Comparison of ENCODE assay signal across 8 cellular contexts in the genomic region with DNA sequence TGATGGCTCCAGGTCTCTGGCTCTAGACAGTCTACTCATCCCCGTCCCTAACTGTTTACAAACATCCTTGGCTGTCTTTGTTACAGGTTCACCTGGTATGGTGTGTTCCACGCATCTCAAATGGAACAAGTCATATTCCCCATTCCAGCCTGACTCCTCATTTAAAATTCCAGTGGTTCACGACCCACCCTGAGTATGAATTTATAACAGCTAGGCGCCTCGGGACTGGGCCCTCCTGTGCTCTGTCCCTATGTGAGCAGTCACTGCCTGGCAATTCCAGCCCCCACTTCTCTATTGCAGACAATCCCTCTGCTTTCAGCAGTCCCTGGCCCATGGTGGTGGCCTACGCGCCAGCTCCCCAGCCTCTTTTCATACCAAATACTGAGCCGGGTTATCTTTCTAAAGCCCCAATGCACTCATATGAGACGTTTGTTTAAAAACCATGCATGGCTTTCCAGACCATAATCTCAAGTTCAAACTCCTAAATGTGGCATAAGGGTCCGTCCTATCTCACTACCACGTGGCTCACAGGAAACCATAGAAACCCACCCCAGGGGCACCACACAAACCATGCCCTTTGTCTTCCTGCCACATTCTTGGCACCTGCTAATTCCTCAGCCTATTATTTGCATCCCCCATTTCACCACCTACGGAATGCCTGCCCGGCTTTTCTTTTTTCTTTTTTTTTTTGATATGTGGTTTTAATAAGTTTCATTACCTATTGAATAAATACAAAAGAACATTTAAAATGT. TPM values are rescaled to one million over a fixed set of nuclear protein-coding genes. Genes with fewer than 3 reads are reported as not detected.
DNase-seq lines count a peak whose midpoint lies in the region; ATAC-seq and TF ChIP-seq lines count a peak whose summit lies in the region.

No MANE protein-coding gene starts in this region.

- H3K36me3 ChIP-seq in CD8-positive, alpha-beta memory T cell (ENCODE audit: insufficient read depth, low read length): no peaks in the 10 kb centered on the region
- H3K36me3 ChIP-seq in ectodermal cell (ENCODE audit: control insufficient read depth, insufficient read depth, low read length) (no peaks in the 10 kb centered on the region), neural cell (ENCODE audit: insufficient read depth, low read length) (no peaks in the 10 kb centered on the region)

- no peak for ATAC-seq in GM18520 (IDR thresholded peaks at IDR 0.05; ENCODE audit: unreplicated experiment)
- ATAC-seq in HG03196 (IDR thresholded peaks at IDR 0.05; ENCODE audit: unreplicated experiment): no peak

- peaks cover 0 to 1% of the 10 kb centered on the region in 2 donors for H3K27me3 Mint-ChIP-seq in CD8-positive, alpha-beta memory T cell

- no peaks in the 10 kb centered on the region for H3F3A ChIP-seq in neural cell (ENCODE audit: insufficient read depth, low read length, poor library complexity, severe bottlenecking)

- peaks cover 0 to 5% (median 0%) of the 10 kb centered on the region in 3 donors for H3K36me3 Mint-ChIP-seq in CD8-positive, alpha-beta memory T cell

- peaks cover 3% of the 10 kb centered on the region for H3K79me2 ChIP-seq in neural cell (replicated peaks; ENCODE audit: insufficient read depth, low read length)

- POLR2A ChIA-PET in CD8-positive, alpha-beta memory T cell (lab: Charles Lee): no interaction called here

- CTCF ChIA-PET in CD8-positive, alpha-beta memory T cell (lab: Charles Lee): no interaction called here

- H4K20me1 ChIP-seq in neural cell (ENCODE audit: insufficient read depth): no peaks in the 10 kb centered on the region

- no peak overlapping the region for H3K4me2 ChIP-seq in neural cell (ENCODE audit: low read length)

- no peaks in the 10 kb centered on the region for H3K27me3 ChIP-seq in CD8-positive, alpha-beta memory T cell (ENCODE audit: insufficient read depth, low read length, poor library complexity, severe bottlenecking)
- H3K27me3 ChIP-seq in ectodermal cell (ENCODE audit: control insufficient read depth, insufficient read depth, low read length, poor library complexity, severe bottlenecking): peaks cover 20% of the 10 kb centered on the region
- no peaks in the 10 kb centered on the region for H3K27me3 ChIP-seq in neural cell (ENCODE audit: insufficient read depth, low read depth, low read length)

- no peak overlapping the region for H3K4me3 ChIP-seq in CD8-positive, alpha-beta memory T cell (ENCODE audit: low read length)
- H3K4me3 ChIP-seq in ectodermal cell (ENCODE audit: insufficient read depth, low read depth, low read length) (peak overlapping the region; percentile 76), neural cell (ENCODE audit: low read length) (peak overlapping the region; percentile 86)

- peaks cover 16% of the 10 kb centered on the region for H3K4me1 ChIP-seq in CD8-positive, alpha-beta memory T cell (ENCODE audit: insufficient read depth, low read length)
- no peaks in the 10 kb centered on the region for H3K4me1 ChIP-seq in ectodermal cell (ENCODE audit: control insufficient read depth, insufficient read depth, low read length)

- no peak for DNase-seq in CD8-positive, alpha-beta memory T cell
- DNase-seq in NCI-H146 treated with DMSO at 0.1 percent for 48 hours (lab: John Stamatoyannopoulos, UW; ENCODE audit: unreplicated experiment) (peak; percentile 88), globus pallidus (ENCODE audit: low spot score) (no peak)
- no peak for DNase-seq in stimulated activated naive CD4-positive, alpha-beta T cell (lab: John Stamatoyannopoulos, UW)

- no peaks in the 10 kb centered on the region for H3K9me3 Mint-ChIP-seq in CD8-positive, alpha-beta memory T cell

- TF ChIP-seq EP300 in neural cell (conservative IDR thresholded peaks at IDR 0.05; ENCODE audit: poor library complexity, severe bottlenecking): no peak

- peak overlapping the region; percentile 99 for H2AFZ ChIP-seq in neural cell (ENCODE audit: low read depth, low read length)

- peaks cover 28 to 48% (median 35%) of the 10 kb centered on the region in 3 donors for H3K4me1 Mint-ChIP-seq in CD8-positive, alpha-beta memory T cell

- TF ChIP-seq CTCF in neural cell (IDR thresholded peaks at IDR 0.05; ENCODE audit: poor library complexity, severe bottlenecking): no peak

- peak overlapping the region; percentile 97 for H3K9ac ChIP-seq in neural cell (ENCODE audit: low read length)

- H3K9me2 ChIP-seq in neural cell (ENCODE audit: insufficient read depth, low read length): no peaks in the 10 kb centered on the region

- WGBS in ectodermal cell, 2 experiments: 82 to 89% methylated on average over 11 of the region's 13 CpGs

- peak overlapping the region; percentile 87 to 99 (median 95) for H3K4me3 Mint-ChIP-seq in CD8-positive, alpha-beta memory T cell

- TF ChIP-seq RAD21 in neural cell (conservative IDR thresholded peaks at IDR 0.05): no peak

- no peaks in the 10 kb centered on the region for H3K9me3 ChIP-seq in CD8-positive, alpha-beta memory T cell (ENCODE audit: low read length)
- no peaks in the 10 kb centered on the region for H3K9me3 ChIP-seq in ectodermal cell (ENCODE audit: control insufficient read depth, low read length)
- no peaks in the 10 kb centered on the region for H3K9me3 ChIP-seq in neural cell (ENCODE audit: low read length)

- no peak overlapping the region for H3K27ac ChIP-seq in CD8-positive, alpha-beta memory T cell (ENCODE audit: low read depth, low read length)
- H3K27ac ChIP-seq in ectodermal cell (ENCODE audit: insufficient read depth, low read depth, low read length, poor library complexity, severe bottlenecking) (no peak overlapping the region), neural cell (ENCODE audit: low read length) (peak overlapping the region; percentile 95)

- peak overlapping the region; percentile 18 to 99 (median 90) for H3K27ac Mint-ChIP-seq in CD8-positive, alpha-beta memory T cell

TF ChIP-seq in neural cell, 6 proteins besides CTCF, POLR2A, EP300 and RAD21:
- TF ChIP-seq, protein P1, sequence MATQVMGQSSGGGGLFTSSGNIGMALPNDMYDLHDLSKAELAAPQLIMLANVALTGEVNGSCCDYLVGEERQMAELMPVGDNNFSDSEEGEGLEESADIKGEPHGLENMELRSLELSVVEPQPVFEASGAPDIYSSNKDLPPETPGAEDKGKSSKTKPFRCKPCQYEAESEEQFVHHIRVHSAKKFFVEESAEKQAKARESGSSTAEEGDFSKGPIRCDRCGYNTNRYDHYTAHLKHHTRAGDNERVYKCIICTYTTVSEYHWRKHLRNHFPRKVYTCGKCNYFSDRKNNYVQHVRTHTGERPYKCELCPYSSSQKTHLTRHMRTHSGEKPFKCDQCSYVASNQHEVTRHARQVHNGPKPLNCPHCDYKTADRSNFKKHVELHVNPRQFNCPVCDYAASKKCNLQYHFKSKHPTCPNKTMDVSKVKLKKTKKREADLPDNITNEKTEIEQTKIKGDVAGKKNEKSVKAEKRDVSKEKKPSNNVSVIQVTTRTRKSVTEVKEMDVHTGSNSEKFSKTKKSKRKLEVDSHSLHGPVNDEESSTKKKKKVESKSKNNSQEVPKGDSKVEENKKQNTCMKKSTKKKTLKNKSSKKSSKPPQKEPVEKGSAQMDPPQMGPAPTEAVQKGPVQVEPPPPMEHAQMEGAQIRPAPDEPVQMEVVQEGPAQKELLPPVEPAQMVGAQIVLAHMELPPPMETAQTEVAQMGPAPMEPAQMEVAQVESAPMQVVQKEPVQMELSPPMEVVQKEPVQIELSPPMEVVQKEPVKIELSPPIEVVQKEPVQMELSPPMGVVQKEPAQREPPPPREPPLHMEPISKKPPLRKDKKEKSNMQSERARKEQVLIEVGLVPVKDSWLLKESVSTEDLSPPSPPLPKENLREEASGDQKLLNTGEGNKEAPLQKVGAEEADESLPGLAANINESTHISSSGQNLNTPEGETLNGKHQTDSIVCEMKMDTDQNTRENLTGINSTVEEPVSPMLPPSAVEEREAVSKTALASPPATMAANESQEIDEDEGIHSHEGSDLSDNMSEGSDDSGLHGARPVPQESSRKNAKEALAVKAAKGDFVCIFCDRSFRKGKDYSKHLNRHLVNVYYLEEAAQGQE (IDR thresholded peaks at IDR 0.05; ENCODE audit: borderline replicate concordance): no peak
- no peak for TF ChIP-seq EZH2 (IDR thresholded peaks at IDR 0.05; ENCODE audit: borderline replicate concordance, insufficient read depth, low read length, poor library complexity, severe bottlenecking)
- TF ChIP-seq SMC3 (conservative IDR thresholded peaks at IDR 0.05; ENCODE audit: poor library complexity): no peak
- no peak for TF ChIP-seq POLR2AphosphoS5 (IDR thresholded peaks at IDR 0.05)
- TF ChIP-seq MXI1 (conservative IDR thresholded peaks at IDR 0.05; ENCODE audit: poor library complexity, severe bottlenecking): no peak
- TF ChIP-seq TAF1 (IDR thresholded peaks at IDR 0.05; ENCODE audit: low read depth): no peak

RNA-seq across cellular contexts. Expression of a gene that starts 1.6 kb away (rescaled TPM):
- 10 to 100 TPM; 16.8 to 17.9 TPM for total RNA-seq in CD8-positive, alpha-beta memory T cell
- polyA plus RNA-seq in CD8-positive, alpha-beta memory T cell: 14.9 TPM
- polyA plus RNA-seq in ectodermal cell (2013, experiment 1 of 4): 1.3 TPM
- 0.96 TPM for polyA plus RNA-seq in ectodermal cell (2013, experiment 2 of 4)
- 0.75 TPM for polyA plus RNA-seq in ectodermal cell (2013, experiment 3 of 4)
- 0.69 TPM for polyA plus RNA-seq in ectodermal cell (2013, experiment 4 of 4)
- polyA plus RNA-seq in neural cell: 2.0 and 7.0 TPM in 2 replicates
- 4.1 and 5.1 TPM in 2 replicates for polyA minus RNA-seq in neural cell

RNA-seq across cellular contexts. Expression of a gene that starts 22.4 kb away (rescaled TPM):
- 10 to 100 TPM in 1 of 2 experiments, 1 to 10 TPM in 1; 9.8 to 11.4 TPM for total RNA-seq in CD8-positive, alpha-beta memory T cell
- not detected for polyA plus RNA-seq in CD8-positive, alpha-beta memory T cell
- polyA plus RNA-seq in ectodermal cell (2013, experiment 1 of 4): 0.70 TPM
- polyA plus RNA-seq in ectodermal cell (2013, experiment 2 of 4): 0.60 TPM
- polyA plus RNA-seq in ectodermal cell (2013, experiment 3 of 4): 0.37 TPM
- polyA plus RNA-seq in ectodermal cell (2013, experiment 4 of 4): 0.61 TPM
- polyA plus RNA-seq in neural cell: not detected in 2 replicates
- not detected in 2 replicates for polyA minus RNA-seq in neural cell
